2 cellular contexts compared by ENCODE assay signal in genomic region chr3:186506191-186506739, GRCh38.
TF ChIP-seq lines count a peak whose summit lies in the region.

No MANE protein-coding gene starts in this region.

TF ChIP-seq in liver, 16 proteins besides CTCF, POLR2A, EP300 and RAD21:
- TF ChIP-seq RXRA (IDR thresholded peaks at IDR 0.05) (peak; percentile 29 to 65), NR2F2 (IDR thresholded peaks at IDR 0.05) (peak; percentile 99), EGR1 (IDR thresholded peaks at IDR 0.05; ENCODE audit: low read depth in 2 of 2) (peak in 1 of 2 donors; percentile 26), TAF1 (conservative IDR thresholded peaks at IDR 0.05) (no peak), ZBTB33 (IDR thresholded peaks at IDR 0.05) (no peak), SP1 (IDR thresholded peaks at IDR 0.05) (peak; percentile 67)
- TF ChIP-seq, protein P1, sequence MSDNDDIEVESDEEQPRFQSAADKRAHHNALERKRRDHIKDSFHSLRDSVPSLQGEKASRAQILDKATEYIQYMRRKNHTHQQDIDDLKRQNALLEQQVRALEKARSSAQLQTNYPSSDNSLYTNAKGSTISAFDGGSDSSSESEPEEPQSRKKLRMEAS (IDR thresholded peaks at IDR 0.05), result peak; percentile 44

TF ChIP-seq in HepG2, 621 proteins besides CTCF, POLR2A, EP300 and RAD21:
- TF ChIP-seq ZNF660 (CRISPR knock-in tag; IDR thresholded peaks at IDR 0.05; ENCODE audit: borderline replicate concordance, low read depth) (no peak), DMAP1 (CRISPR knock-in tag; IDR thresholded peaks at IDR 0.05) (no peak), ATAD3A (CRISPR knock-in tag; IDR thresholded peaks at IDR 0.05) (no peak), ADNP (CRISPR knock-in tag; IDR thresholded peaks at IDR 0.05) (no peak), RBM22 (optimal IDR thresholded peaks at IDR 0.05; ENCODE audit: low read length) (no peak), ZNF24 (IDR thresholded peaks at IDR 0.05) (no peak), ZNF282 (IDR thresholded peaks at IDR 0.05; ENCODE audit: partially characterized antibody) (no peak)
